ENCODE assay signal across 20 cellular contexts in the genomic region with DNA sequence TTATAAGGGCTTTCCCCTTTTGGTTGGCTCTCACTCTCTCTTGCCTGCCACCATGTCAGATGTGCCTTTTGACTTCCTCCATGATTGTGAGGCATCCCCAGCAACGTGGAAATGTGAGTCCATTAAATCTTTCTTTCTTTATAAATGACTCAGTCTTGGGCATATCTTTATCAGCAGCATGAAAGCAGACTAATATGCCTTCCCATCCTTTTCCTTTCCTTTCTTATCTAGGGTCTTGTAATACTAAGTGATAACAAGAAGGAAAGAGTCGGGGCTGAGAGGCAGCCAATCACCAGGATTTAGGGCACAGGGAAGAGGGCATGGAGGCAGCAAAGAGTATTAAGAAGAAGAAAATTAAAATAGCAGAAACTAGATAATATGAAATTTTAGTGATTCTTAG.
"Had no signal": no experiment of that assay in that cellular context is flagged by ENCODE, and none has a peak within 500 bp of the region (broad histone marks: within the 10 kb centered on the region; RNA-seq: fewer than 3 reads in every experiment).

No MANE protein-coding gene starts in this region.

- H3K4me3 ChIP-seq: colonic mucosa, esophagus muscularis mucosa, gastrocnemius medialis, heart right ventricle, left lung, lower lobe of right lung had no signal

- DNase-seq: colonic mucosa; cortex of kidney; effector CD8-positive, alpha-beta T cell; effector memory CD8-positive, alpha-beta T cell; endodermal cell; foreskin fibroblast; foreskin melanocyte; gastrocnemius medialis; glutamatergic neuron; head of caudate nucleus; heart right ventricle; hippocampal formation; left cardiac atrium; left lung; left ventricle myocardium superior; lower lobe of right lung; mesenchymal stem cell; midbrain; naive thymus-derived CD4-positive, alpha-beta T cell had no signal

- ATAC-seq: effector memory CD8-positive, alpha-beta T cell; gastrocnemius medialis; heart right ventricle; left cardiac atrium; left lung; left ventricle myocardium superior; lower lobe of right lung; naive thymus-derived CD4-positive, alpha-beta T cell had no signal
